Comparison of ENCODE assay signal across 14 cellular contexts in genomic region chr17:81244358-81245023, GRCh38. TPM values are rescaled to one million over a fixed set of nuclear protein-coding genes. Genes with fewer than 3 reads are reported as not detected.
DNase-seq lines count a peak whose midpoint lies in the region; ATAC-seq and TF ChIP-seq lines count a peak whose summit lies in the region.
"Had no signal": no experiment of that assay in that cellular context is flagged by ENCODE, and none has a peak within 500 bp of the region (broad histone marks: within the 10 kb centered on the region; RNA-seq: fewer than 3 reads in every experiment).

No MANE protein-coding gene starts in this region.

- H3K9me3 Mint-ChIP-seq in activated T-cell treated with anti-CD3 and anti-CD28 coated beads, Interleukin-2, amount 50 U/mL, for 72 hours = no peaks in the 10 kb centered on the region
- H3K9me3 Mint-ChIP-seq in central memory CD8-positive, alpha-beta T cell = no peaks in the 10 kb centered on the region
- H3K9me3 Mint-ChIP-seq: mesothelial cell of epicardium had no signal

- H3K4me3 Mint-ChIP-seq in activated T-cell treated with anti-CD3 and anti-CD28 coated beads, Interleukin-2, amount 50 U/mL, for 72 hours = no peak overlapping the region
- no peak overlapping the region for H3K4me3 Mint-ChIP-seq in central memory CD8-positive, alpha-beta T cell
- H3K4me3 Mint-ChIP-seq: mesothelial cell of epicardium had no signal

- peaks cover 0 to 7% of the 10 kb centered on the region in 2 donors for H3K36me3 Mint-ChIP-seq in activated T-cell treated with anti-CD3 and anti-CD28 coated beads, Interleukin-2, amount 50 U/mL, for 72 hours (ENCODE audit: insufficient read depth in 2 of 2)
- peaks cover 19% of the 10 kb centered on the region for H3K36me3 Mint-ChIP-seq in central memory CD8-positive, alpha-beta T cell (ENCODE audit: insufficient read depth)

- no peak; the same call in 1 of the 2 replicates for TF ChIP-seq EP300 in Ishikawa (IDR thresholded peaks at IDR 0.05; ENCODE audit: borderline replicate concordance)

- H3K4me1 Mint-ChIP-seq in activated T-cell treated with anti-CD3 and anti-CD28 coated beads, Interleukin-2, amount 50 U/mL, for 72 hours (ENCODE audit: low read depth) = peaks cover 35% of the 10 kb centered on the region
- peaks cover 17% of the 10 kb centered on the region for H3K4me1 Mint-ChIP-seq in central memory CD8-positive, alpha-beta T cell

- H3K27ac Mint-ChIP-seq in activated T-cell treated with anti-CD3 and anti-CD28 coated beads, Interleukin-2, amount 50 U/mL, for 72 hours = peak overlapping the region; percentile 54
- peak overlapping the region; percentile 32 for H3K27ac Mint-ChIP-seq in central memory CD8-positive, alpha-beta T cell (ENCODE audit: low read depth)
- H3K27ac Mint-ChIP-seq: mesothelial cell of epicardium had no signal

- no peak for ATAC-seq in activated T-cell treated with anti-CD3 and anti-CD28 coated beads, Interleukin-2, amount 50 U/mL, for 72 hours (replicated peaks in 1 of 2)
- no peak for ATAC-seq in central memory CD8-positive, alpha-beta T cell (replicated peaks; ENCODE audit: extremely low read depth, poor library complexity, severe bottlenecking)
- ATAC-seq in sciatic nerve = peak; percentile 10
- ATAC-seq in GM21367 (IDR thresholded peaks at IDR 0.05; ENCODE audit: unreplicated experiment) = no peak

- no peak for TF ChIP-seq RAD21 in Ishikawa (IDR thresholded peaks at IDR 0.05; ENCODE audit: low read depth)

- DNase-seq in activated T-cell treated with anti-CD3 and anti-CD28 coated beads, Interleukin-2, amount 50 U/mL, for 72 hours = no peak
- DNase-seq in activated T-cell treated with anti-CD3 and anti-CD28 coated beads for 4 hours = no peak
- DNase-seq in central memory CD8-positive, alpha-beta T cell (ENCODE audit: low spot score in 2 of 2) = no peak
- no peak for DNase-seq in sciatic nerve (ENCODE audit: low spot score)
- DNase-seq in A172 (ENCODE audit: low spot score) = no peak
- no peak for DNase-seq in DMS79 (lab: John Stamatoyannopoulos, UW)
- DNase-seq: DND-41, dorsolateral prefrontal cortex, H7, NCI-H2029, trophoblast cell had no signal

- no peaks in the 10 kb centered on the region for H3K27me3 Mint-ChIP-seq in activated T-cell treated with anti-CD3 and anti-CD28 coated beads, Interleukin-2, amount 50 U/mL, for 72 hours (ENCODE audit: low read depth)
- H3K27me3 Mint-ChIP-seq in central memory CD8-positive, alpha-beta T cell = no peaks in the 10 kb centered on the region

- intact Hi-C loops in sciatic nerve (cut with DNase I) = no loop called here

TF ChIP-seq in Ishikawa, 13 proteins besides CTCF, POLR2A, EP300 and RAD21:
- no peak for TF ChIP-seq TAF1 (IDR thresholded peaks at IDR 0.05; ENCODE audit: low read depth)
- no peak for TF ChIP-seq TCF12 (IDR thresholded peaks at IDR 0.05; ENCODE audit: low read depth)
- no peak for TF ChIP-seq REST (IDR thresholded peaks at IDR 0.05; ENCODE audit: low read depth)
- no peak for TF ChIP-seq FOXM1 (IDR thresholded peaks at IDR 0.05; ENCODE audit: borderline replicate concordance, low read depth)
- no peak for TF ChIP-seq CREB1 (IDR thresholded peaks at IDR 0.05; ENCODE audit: low read depth)
- no peak for TF ChIP-seq ZBTB7A (IDR thresholded peaks at IDR 0.05; ENCODE audit: low read depth)
- TF ChIP-seq, protein P1, sequence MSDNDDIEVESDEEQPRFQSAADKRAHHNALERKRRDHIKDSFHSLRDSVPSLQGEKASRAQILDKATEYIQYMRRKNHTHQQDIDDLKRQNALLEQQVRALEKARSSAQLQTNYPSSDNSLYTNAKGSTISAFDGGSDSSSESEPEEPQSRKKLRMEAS (IDR thresholded peaks at IDR 0.05) = no peak
- TF ChIP-seq, protein P2, sequence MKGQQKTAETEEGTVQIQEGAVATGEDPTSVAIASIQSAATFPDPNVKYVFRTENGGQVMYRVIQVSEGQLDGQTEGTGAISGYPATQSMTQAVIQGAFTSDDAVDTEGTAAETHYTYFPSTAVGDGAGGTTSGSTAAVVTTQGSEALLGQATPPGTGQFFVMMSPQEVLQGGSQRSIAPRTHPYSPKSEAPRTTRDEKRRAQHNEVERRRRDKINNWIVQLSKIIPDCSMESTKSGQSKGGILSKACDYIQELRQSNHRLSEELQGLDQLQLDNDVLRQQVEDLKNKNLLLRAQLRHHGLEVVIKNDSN (IDR thresholded peaks at IDR 0.05) = 0 out of 2 replicates have a peak, but pooled peaks have one; percentile 4

RNA-seq across cellular contexts. Expression of gene NDUFAF8, which starts 5.4 kb away (rescaled TPM):
- total RNA-seq in activated T-cell treated with anti-CD3 and anti-CD28 coated beads, Interleukin-2, amount 50 U/mL, for 72 hours = 10 to 100 TPM; 37.4 to 48.8 TPM
- total RNA-seq in sciatic nerve = 37.4 TPM
- 100 and 123 TPM in 2 replicates for total RNA-seq in A172 (2014; rRNA removed; shearing (Covaris generic))

RNA-seq across cellular contexts. Expression of gene TEPSIN, which starts 5.6 kb away (rescaled TPM):
- 10 to 100 TPM; 39.1 to 55.0 TPM for total RNA-seq in activated T-cell treated with anti-CD3 and anti-CD28 coated beads, Interleukin-2, amount 50 U/mL, for 72 hours
- total RNA-seq in sciatic nerve = 38.1 TPM
- total RNA-seq in A172 (2014; rRNA removed; shearing (Covaris generic)) = 21.4 and 24.1 TPM in 2 replicates

RNA-seq across cellular contexts. Expression of gene CEP131, which starts 21.7 kb away (rescaled TPM):
- 10 to 100 TPM in 1 of 2 donors, 1 to 10 TPM in 1; 8.1 to 11.4 TPM for total RNA-seq in activated T-cell treated with anti-CD3 and anti-CD28 coated beads, Interleukin-2, amount 50 U/mL, for 72 hours
- 10.1 TPM for total RNA-seq in sciatic nerve
- 10.0 and 21.1 TPM in 2 replicates for total RNA-seq in A172 (2014; rRNA removed; shearing (Covaris generic))

RNA-seq across cellular contexts. Expression of gene SLC38A10, which starts 50.6 kb away (rescaled TPM):
- 10 to 100 TPM; 49.8 to 63.6 TPM for total RNA-seq in activated T-cell treated with anti-CD3 and anti-CD28 coated beads, Interleukin-2, amount 50 U/mL, for 72 hours
- total RNA-seq in sciatic nerve = 61.6 TPM
- total RNA-seq in A172 (2014; rRNA removed; shearing (Covaris generic)) = 57.8 and 71.5 TPM in 2 replicates
